In genomic region chr3:13515036-13515435, GRCh38 we compare ENCODE assay signal across 21 cellular contexts. TPM values are rescaled to one million over a fixed set of nuclear protein-coding genes. Genes with fewer than 3 reads are reported as not detected.
"Had no signal": no experiment of that assay in that cellular context is flagged by ENCODE, and none has a peak within 500 bp of the region (broad histone marks: within the 10 kb centered on the region; RNA-seq: fewer than 3 reads in every experiment).

No MANE protein-coding gene starts in this region.

- H3K9me3 Mint-ChIP-seq: immature natural killer cell; natural killer cell treated with Interleukin-12 subunit alpha and Interleukin-12 subunit beta and Interleukin-15 and Interleukin-18, amount 100 ng/mL, for 72 hours; stimulated activated effector memory CD8-positive, alpha-beta T cell treated with anti-CD3 and anti-CD28 coated beads, Interleukin-12 subunit alpha, Interleukin-12 subunit beta, amount 100 ng/mL, for 72 hours; stimulated activated naive CD8-positive, alpha-beta T cell treated with anti-CD3 and anti-CD28 coated beads, Interleukin-15, Interleukin-2, amounts not matched to agents 100 ng/mL and 50 ng/mL, for 24 hours had no signal

- H3K4me1 ChIP-seq: colonic mucosa, parathyroid adenoma, prostate gland, right lobe of liver, upper lobe of right lung had no signal

- H3K27ac Mint-ChIP-seq: natural killer cell treated with Interleukin-12 subunit alpha and Interleukin-12 subunit beta and Interleukin-15 and Interleukin-18, amount 100 ng/mL, for 72 hours; stimulated activated effector memory CD8-positive, alpha-beta T cell treated with anti-CD3 and anti-CD28 coated beads, Interleukin-12 subunit alpha, Interleukin-12 subunit beta, amount 100 ng/mL, for 72 hours; stimulated activated naive CD8-positive, alpha-beta T cell treated with anti-CD3 and anti-CD28 coated beads, Interleukin-15, Interleukin-2, amounts not matched to agents 100 ng/mL and 50 ng/mL, for 24 hours had no signal

- H3K27me3 ChIP-seq: colonic mucosa, foreskin keratinocyte, testis, tibial nerve, upper lobe of right lung had no signal

- H2AFZ ChIP-seq: parathyroid adenoma had no signal

- H3K4me1 Mint-ChIP-seq: immature natural killer cell had no signal

- ATAC-seq: left cardiac atrium; left ventricle myocardium superior; natural killer cell treated with Interleukin-12 subunit alpha and Interleukin-12 subunit beta and Interleukin-15 and Interleukin-18, amount 100 ng/mL, for 72 hours; right lobe of liver; stimulated activated effector memory CD8-positive, alpha-beta T cell treated with anti-CD3 and anti-CD28 coated beads, Interleukin-12 subunit alpha, Interleukin-12 subunit beta, amount 100 ng/mL, for 72 hours; upper lobe of right lung had no signal

- DNase-seq: colonic mucosa; dermis blood vessel endothelial cell; foreskin keratinocyte; immature natural killer cell; left cardiac atrium; mesenchymal stem cell; midbrain; right lobe of liver; stimulated activated CD4-positive, alpha-beta T cell treated with anti-CD3 and anti-CD28 coated beads, Interleukin-4, amount 100 ng/mL, for 1 hour; stimulated activated CD8-positive, alpha-beta memory T cell treated with anti-CD3 and anti-CD28 coated beads, Interleukin-4, amount 100 ng/mL, for 48 hours; testis; upper lobe of right lung had no signal

- H3K9me3 ChIP-seq: colonic mucosa, prostate gland, right lobe of liver, testis, tibial nerve, upper lobe of right lung had no signal

- H3K27me3 Mint-ChIP-seq: natural killer cell treated with Interleukin-12 subunit alpha and Interleukin-12 subunit beta and Interleukin-15 and Interleukin-18, amount 100 ng/mL, for 72 hours; stimulated activated naive CD8-positive, alpha-beta T cell treated with anti-CD3 and anti-CD28 coated beads, Interleukin-15, Interleukin-2, amounts not matched to agents 100 ng/mL and 50 ng/mL, for 24 hours had no signal

- FAIRE-seq: kidney had no signal

- H3K9ac ChIP-seq: parathyroid adenoma had no signal

- H3K4me3 Mint-ChIP-seq: immature natural killer cell; natural killer cell treated with Interleukin-12 subunit alpha and Interleukin-12 subunit beta and Interleukin-15 and Interleukin-18, amount 100 ng/mL, for 72 hours; stimulated activated effector memory CD8-positive, alpha-beta T cell treated with anti-CD3 and anti-CD28 coated beads, Interleukin-12 subunit alpha, Interleukin-12 subunit beta, amount 100 ng/mL, for 72 hours; stimulated activated naive CD8-positive, alpha-beta T cell treated with anti-CD3 and anti-CD28 coated beads, Interleukin-15, Interleukin-2, amounts not matched to agents 100 ng/mL and 50 ng/mL, for 24 hours had no signal

- H3K4me3 ChIP-seq: colonic mucosa, lung, prostate gland, right lobe of liver, testis, tibial nerve, upper lobe of right lung had no signal

- H3K27ac ChIP-seq: colonic mucosa, foreskin keratinocyte, parathyroid adenoma, right lobe of liver, upper lobe of right lung had no signal

- H3K79me2 ChIP-seq: parathyroid adenoma had no signal

- H3K36me3 Mint-ChIP-seq: immature natural killer cell; natural killer cell treated with Interleukin-12 subunit alpha and Interleukin-12 subunit beta and Interleukin-15 and Interleukin-18, amount 100 ng/mL, for 72 hours; stimulated activated effector memory CD8-positive, alpha-beta T cell treated with anti-CD3 and anti-CD28 coated beads, Interleukin-12 subunit alpha, Interleukin-12 subunit beta, amount 100 ng/mL, for 72 hours had no signal

- H3K36me3 ChIP-seq: colonic mucosa, prostate gland, right lobe of liver, tibial nerve, upper lobe of right lung had no signal

RNA-seq across cellular contexts. Expression of gene FBLN2, which starts 33.9 kb away (rescaled TPM):
- total RNA-seq: natural killer cell treated with Interleukin-12 subunit alpha and Interleukin-12 subunit beta and Interleukin-15 and Interleukin-18, amount 100 ng/mL, for 72 hours had no signal
